11 cellular contexts compared by ENCODE assay signal in genomic region chr18:58262581-58262980, GRCh38.
A peak's percentile ranks its signal among the peaks of the same experiment; 100 is the strongest.
DNase-seq lines count a peak whose midpoint lies in the region; ATAC-seq and TF ChIP-seq lines count a peak whose summit lies in the region.
"Had no signal": no experiment of that assay in that cellular context is flagged by ENCODE, and none has a peak within 500 bp of the region (broad histone marks: within the 10 kb centered on the region; RNA-seq: fewer than 3 reads in every experiment).

No MANE protein-coding gene starts in this region.

- H3K36me3 Mint-ChIP-seq in Calu3 (ENCODE audit: insufficient read depth, unreplicated experiment) (peaks cover 27% of the 10 kb centered on the region), WTC11 (no peaks in the 10 kb centered on the region)
- H3K36me3 Mint-ChIP-seq: activated naive CD8-positive, alpha-beta T cell treated with anti-CD3 and anti-CD28 coated beads, Interleukin-2, amount 10 ng/mL, durations not matched to agents 7 days and 5 days had no signal

- no peaks in the 10 kb centered on the region for H3K27me3 ChIP-seq in iPS-20b (ENCODE audit: insufficient read depth, low read length)
- H3K27me3 ChIP-seq in psoas muscle (ENCODE audit: insufficient read depth in 3 of 3, low read length in 2 of 3), result no peaks in the 10 kb centered on the region

- no peaks in the 10 kb centered on the region for H3K9me3 ChIP-seq in iPS-20b (ENCODE audit: insufficient read depth, low read depth, low read length)
- H3K9me3 ChIP-seq in psoas muscle, result no peaks in the 10 kb centered on the region

- H3K27me3 Mint-ChIP-seq in Calu3 (ENCODE audit: unreplicated experiment) (no peaks in the 10 kb centered on the region), WTC11 (ENCODE audit: low read depth) (no peaks in the 10 kb centered on the region)
- H3K27me3 Mint-ChIP-seq: activated naive CD8-positive, alpha-beta T cell treated with anti-CD3 and anti-CD28 coated beads, Interleukin-2, amount 10 ng/mL, durations not matched to agents 7 days and 5 days had no signal

- TSS peak; percentile 71 for BruUV-seq in Calu3 (replicated peaks; lab: Mats Ljungman, UMichigan)

- peaks cover 32% of the 10 kb centered on the region for H3K4me1 ChIP-seq in iPS-20b (ENCODE audit: insufficient read depth, low read length)
- peaks cover 48% of the 10 kb centered on the region for H3K4me1 ChIP-seq in psoas muscle

- H3K36me3 ChIP-seq in iPS-20b (ENCODE audit: insufficient read depth, low read depth, low read length) (no peaks in the 10 kb centered on the region), psoas muscle (ENCODE audit: insufficient read depth in 1 of 2, low read depth in 1 of 2) (no peaks in the 10 kb centered on the region)

- TF ChIP-seq CTCF in Calu3 (IDR thresholded peaks at IDR 0.05; ENCODE audit: unreplicated experiment), result no peak
- TF ChIP-seq CTCF in WTC11 (IDR thresholded peaks at IDR 0.05), result no peak
- no peak for TF ChIP-seq CTCF in psoas muscle (IDR thresholded peaks at IDR 0.05)

- no peak for DNase-seq in Calu3
- no peak for DNase-seq in WTC11 (ENCODE audit: low spot score)
- DNase-seq in psoas muscle, result no peak
- no peak for DNase-seq in OCI-M1 (lab: John Stamatoyannopoulos, UW)
- DNase-seq in NCI-H2227 (lab: John Stamatoyannopoulos, UW; ENCODE audit: unreplicated experiment), result no peak
- DNase-seq: activated naive CD8-positive, alpha-beta T cell treated with anti-CD3 and anti-CD28 coated beads, Interleukin-2, amount 10 ng/mL, durations not matched to agents 7 days and 5 days; DMS 273 treated with DMSO at 0.1 percent for 48 hours; NCI-H1105 treated with DMSO at 0.1 percent for 48 hours had no signal

- POLR2A ChIA-PET in WTC11 (lab: Charles Lee), result interaction anchor here (0.7 kb wide), 1 partner anchor 798 kb away, joined by 7 read pairs; no protein-coding TSS in a partner anchor

- intact Hi-C loops in Calu3 (cut with micrococcal nuclease; ENCODE audit: unreplicated experiment) (loop anchor here (5.0 kb wide), 1 partner anchor 60 kb away; no protein-coding TSS in a partner anchor), psoas muscle (cut with DNase I) (loop anchor here in 1 of 2 donors (5.0 kb wide), 1 partner anchor 50 kb away; no protein-coding TSS in a partner anchor)

- H3K9me3 Mint-ChIP-seq in Calu3 (ENCODE audit: low read depth, unreplicated experiment) (no peaks in the 10 kb centered on the region), WTC11 (no peaks in the 10 kb centered on the region; the same call in 1 of the 2 replicates)
- H3K9me3 Mint-ChIP-seq: activated naive CD8-positive, alpha-beta T cell treated with anti-CD3 and anti-CD28 coated beads, Interleukin-2, amount 10 ng/mL, durations not matched to agents 7 days and 5 days had no signal

- peaks cover 55% of the 10 kb centered on the region for H3K4me1 Mint-ChIP-seq in Calu3 (ENCODE audit: low read depth, unreplicated experiment)
- peaks cover 48% of the 10 kb centered on the region for H3K4me1 Mint-ChIP-seq in WTC11
- H3K4me1 Mint-ChIP-seq: activated naive CD8-positive, alpha-beta T cell treated with anti-CD3 and anti-CD28 coated beads, Interleukin-2, amount 10 ng/mL, durations not matched to agents 7 days and 5 days had no signal

- H3K4me3 Mint-ChIP-seq in Calu3 (ENCODE audit: low read depth, unreplicated experiment), result peak overlapping the region; percentile 63
- H3K4me3 Mint-ChIP-seq in WTC11, result no peak overlapping the region
- H3K4me3 Mint-ChIP-seq: activated naive CD8-positive, alpha-beta T cell treated with anti-CD3 and anti-CD28 coated beads, Interleukin-2, amount 10 ng/mL, durations not matched to agents 7 days and 5 days had no signal

- 40 to 64% (median 55%) methylated on average over 3 of the region's 3 CpGs for WGBS in psoas muscle, 3 donors

- H3K27ac Mint-ChIP-seq in Calu3 (ENCODE audit: unreplicated experiment), result peak overlapping the region; percentile 94
- H3K27ac Mint-ChIP-seq in WTC11, result peak overlapping the region; percentile 73
- H3K27ac Mint-ChIP-seq: activated naive CD8-positive, alpha-beta T cell treated with anti-CD3 and anti-CD28 coated beads, Interleukin-2, amount 10 ng/mL, durations not matched to agents 7 days and 5 days had no signal

- H3K27ac ChIP-seq in iPS-20b (ENCODE audit: low read length) (no peak overlapping the region), psoas muscle (peak overlapping the region; percentile 65)

- H3K4me3 ChIP-seq in iPS-20b (ENCODE audit: low read length) (no peak overlapping the region), psoas muscle (peak overlapping the region; percentile 42)

- H3K9ac ChIP-seq in iPS-20b (ENCODE audit: low read depth, low read length), result 0 out of 2 replicates have a peak overlapping the region, but pooled peaks have one; percentile 11

- CTCF ChIA-PET in Calu3 (lab: Charles Lee) (interaction anchor here (0.6 to 2.0 kb wide), 9 partner anchors 8 to 217 kb away, joined by 3 to 13 read pairs (median 3); no protein-coding TSS in a partner anchor), WTC11 (lab: Charles Lee) (interaction anchor here (0.6 to 1.0 kb wide), 3 partner anchors 14 to 968 kb away, joined by 3 to 4 read pairs (median 3); no protein-coding TSS in a partner anchor)

- ATAC-seq in WTC11 (0 out of 2 replicates have a peak, but pooled peaks have one; percentile 34), psoas muscle (peak in 2 of 4 donors; percentile 12 to 18), GM18520 (IDR thresholded peaks at IDR 0.05; ENCODE audit: unreplicated experiment) (no peak), GM21717 (IDR thresholded peaks at IDR 0.05; ENCODE audit: unreplicated experiment) (no peak)

TF ChIP-seq in WTC11, 78 proteins besides CTCF, POLR2A, EP300 and RAD21 (continues in another document):
- TF ChIP-seq ZNF425 (CRISPR knock-in tag; conservative IDR thresholded peaks at IDR 0.05) (no peak), SOX15 (CRISPR knock-in tag; IDR thresholded peaks at IDR 0.05) (no peak), HMGXB4 (CRISPR knock-in tag; IDR thresholded peaks at IDR 0.05) (no peak), ARID4B (CRISPR knock-in tag; IDR thresholded peaks at IDR 0.05; ENCODE audit: borderline replicate concordance) (no peak), ATF1 (CRISPR knock-in tag; IDR thresholded peaks at IDR 0.05) (no peak)
